Comparison of ENCODE assay signal across 2 cellular contexts in genomic region chr17:790874-791247, GRCh38.
TF ChIP-seq lines count a peak whose summit lies in the region.

No MANE protein-coding gene starts in this region.

TF ChIP-seq in H1, 55 proteins besides CTCF, POLR2A, EP300 and RAD21:
- 0 out of 2 replicates have a peak, but pooled peaks have one; percentile 49 for TF ChIP-seq TAF1 (IDR thresholded peaks at IDR 0.05; ENCODE audit: low read depth, low read length)
- TF ChIP-seq SP1 (IDR thresholded peaks at IDR 0.05; ENCODE audit: low read depth, low read length), result peak; percentile 57; the same call in 1 of the 2 replicates
- TF ChIP-seq E2F6 (IDR thresholded peaks at IDR 0.05), result peak; percentile 52; the same call in 1 of the 2 replicates

TF ChIP-seq in liver, 16 proteins besides CTCF, POLR2A, EP300 and RAD21:
- peak; percentile 33 for TF ChIP-seq SP1 (IDR thresholded peaks at IDR 0.05)
TF ChIP-seq in liver: peak in this region for 1; not testable (repeated sequence) for 15.
